ENCODE assay signal across 20 cellular contexts in the genomic region with DNA sequence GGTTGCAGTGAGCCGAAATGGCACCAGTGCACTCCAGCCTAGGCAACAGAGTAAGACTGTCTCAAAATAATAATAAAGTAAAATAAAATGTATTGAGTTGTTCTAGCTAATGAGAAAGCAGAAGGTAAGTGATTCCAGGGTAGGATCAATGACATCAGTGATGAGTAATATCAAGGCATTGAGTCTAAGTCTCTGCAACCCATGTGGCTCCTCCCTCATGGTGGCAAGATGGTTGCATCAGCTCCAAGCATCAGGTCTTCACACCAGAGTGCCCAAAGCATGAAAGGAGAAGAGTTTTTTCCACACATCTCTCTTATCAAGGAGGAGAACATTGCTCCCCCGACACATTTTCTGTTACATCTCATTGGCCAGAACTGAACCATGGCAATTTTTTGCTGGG. TPM values are rescaled to one million over a fixed set of nuclear protein-coding genes. Genes with fewer than 3 reads are reported as not detected.
DNase-seq lines count a peak whose midpoint lies in the region; ATAC-seq, FAIRE-seq and TF ChIP-seq lines count a peak whose summit lies in the region.
"Had no signal": no experiment of that assay in that cellular context is flagged by ENCODE, and none has a peak within 500 bp of the region (broad histone marks: within the 10 kb centered on the region; RNA-seq: fewer than 3 reads in every experiment).

No MANE protein-coding gene starts in this region.

- TF ChIP-seq CTCF in HCT116 (IDR thresholded peaks at IDR 0.05 in 2 of 3, conservative IDR thresholded peaks at IDR 0.05 in 1 of 3; ENCODE audit: borderline replicate concordance in 1 of 3, insufficient read depth in 1 of 3, low read depth in 2 of 3, low read length in 2 of 3) (no peak), GM12878 (IDR thresholded peaks at IDR 0.05 in 2 of 3, conservative IDR thresholded peaks at IDR 0.05 in 1 of 3; ENCODE audit: control insufficient read depth in 2 of 3, extremely low read depth in 1 of 3, insufficient read depth in 1 of 3, low read depth in 3 of 3, low read length in 3 of 3) (no peak)

- no peak overlapping the region for H2AFZ ChIP-seq in HCT116 (ENCODE audit: low read depth, low read length, poor library complexity, severe bottlenecking)
- H2AFZ ChIP-seq in GM12878 (ENCODE audit: control insufficient read depth, low read depth, low read length) = no peak overlapping the region

- H3K4me3 ChIP-seq in HCT116 (replicated peaks in 1 of 2; ENCODE audit: low read depth in 1 of 2, low read length in 2 of 2) (no peak overlapping the region), GM12878 (no peak overlapping the region)

- DNase-seq in activated T-cell treated with anti-CD3 and anti-CD28 coated beads, Interleukin-2, amount 50 U/mL, for 72 hours = no peak
- DNase-seq in activated T-cell treated with anti-CD3 and anti-CD28 coated beads, Interleukin-2, amount 50 U/mL, for 4 hours = no peak
- DNase-seq in HCT116 (ENCODE audit: low read depth, low spot score) = peak; percentile 21
- DNase-seq in GM12878 (ENCODE audit: low read depth, low spot score) = no peak
- no peak for DNase-seq in NCI-H1092 (lab: John Stamatoyannopoulos, UW)
- no peak for DNase-seq in KG1 (lab: John Stamatoyannopoulos, UW)
- DNase-seq: BE2C; CD8-positive, alpha-beta T cell; COR-L47; DMS153; DMS79 treated with DMSO at 0.1 percent for 48 hours; EL had no signal

- in situ Hi-C loops in GM12878 (cut with MboI) = no loop called here

- H4K20me1 ChIP-seq in HCT116 (ENCODE audit: insufficient read depth) (no peaks in the 10 kb centered on the region), GM12878 (ENCODE audit: control insufficient read depth, insufficient read depth) (no peaks in the 10 kb centered on the region)

- POLR2A ChIA-PET in HCT116 (lab: Charles Lee) = interaction anchor here (0.5 kb wide), 1 partner anchor 59 kb away, joined by 4 read pairs; no protein-coding TSS in a partner anchor
- POLR2A ChIA-PET in GM12878 (lab: Charles Lee) = no interaction called here

- H3K4me1 Mint-ChIP-seq in activated T-cell treated with anti-CD3 and anti-CD28 coated beads, Interleukin-2, amount 50 U/mL, for 72 hours (ENCODE audit: low read depth) = no peaks in the 10 kb centered on the region
- no peaks in the 10 kb centered on the region for H3K4me1 Mint-ChIP-seq in activated T-cell treated with anti-CD3 and anti-CD28 coated beads, Interleukin-2, amount 50 U/mL, for 4 hours (ENCODE audit: low read depth)

- peak; percentile 40 to 60 for ATAC-seq in activated T-cell treated with anti-CD3 and anti-CD28 coated beads, Interleukin-2, amount 50 U/mL, for 72 hours (replicated peaks in 1 of 2)
- no peak for ATAC-seq in activated T-cell treated with anti-CD3 and anti-CD28 coated beads, Interleukin-2, amount 50 U/mL, for 4 hours
- ATAC-seq in HCT116 (no peak), GM12878 (peak; percentile 23; the same call in 1 of the 3 replicates), GM21423 (IDR thresholded peaks at IDR 0.05; ENCODE audit: unreplicated experiment) (no peak)
- ATAC-seq: CD8-positive, alpha-beta T cell had no signal

- H3K27me3 Mint-ChIP-seq in activated T-cell treated with anti-CD3 and anti-CD28 coated beads, Interleukin-2, amount 50 U/mL, for 72 hours (ENCODE audit: low read depth) = no peaks in the 10 kb centered on the region
- no peaks in the 10 kb centered on the region for H3K27me3 Mint-ChIP-seq in activated T-cell treated with anti-CD3 and anti-CD28 coated beads, Interleukin-2, amount 50 U/mL, for 4 hours (ENCODE audit: low read depth)

- H3K4me2 ChIP-seq in HCT116 (ENCODE audit: low read length) (no peak overlapping the region), GM12878 (ENCODE audit: control insufficient read depth, insufficient read depth) (no peak overlapping the region)

- intact Hi-C loops in HCT116 (cut with micrococcal nuclease) (no loop called here), GM12878 (cut with micrococcal nuclease; ENCODE audit: unreplicated experiment) (no loop called here)

- no peak for TF ChIP-seq POLR2A in HCT116 (IDR thresholded peaks at IDR 0.05; ENCODE audit: borderline replicate concordance, extremely low read depth, insufficient read depth, insufficient read length)
- TF ChIP-seq POLR2A in GM12878 (IDR thresholded peaks at IDR 0.05; ENCODE audit: low read depth, low read length) = no peak

- whole genome bisulfite sequencing in GM12878 (ENCODE audit: insufficient coverage, insufficient replicate concordance, low lambda C conversion rate, missing lambda C conversion rate) = 27% methylated on average over 2 of the region's 2 CpGs

- H3K9me2 ChIP-seq in HCT116 (ENCODE audit: insufficient read depth) = no peaks in the 10 kb centered on the region

- H3K27ac ChIP-seq in HCT116 (ENCODE audit: low read depth, low read length) = no peak overlapping the region
- H3K27ac ChIP-seq in GM12878 (ENCODE audit: control insufficient read depth, insufficient read depth) = no peak overlapping the region
- H3K27ac ChIP-seq: C4-2B had no signal

- BruUV-seq in HCT116 (replicated peaks; lab: Mats Ljungman, UMichigan) = no TSS peak
- BruUV-seq in GM12878 (replicated peaks; lab: Mats Ljungman, UMichigan) = no TSS peak

- CTCF ChIA-PET in HCT116 (lab: Charles Lee) (no interaction called here), GM12878 (lab: Yijun Ruan, JAX) (no interaction called here)

- H3K27me3 ChIP-seq in HCT116 (ENCODE audit: insufficient read depth, low read length) (no peaks in the 10 kb centered on the region), GM12878 (replicated peaks in 1 of 2; ENCODE audit: control insufficient read depth in 2 of 2, insufficient read depth in 2 of 2, low read length in 1 of 2) (no peaks in the 10 kb centered on the region; a peak in 1 of 4 replicates)
- H3K27me3 ChIP-seq: BE2C had no signal

- no peak for TF ChIP-seq RAD21 in HCT116 (IDR thresholded peaks at IDR 0.05; ENCODE audit: low read depth)
- no peak for TF ChIP-seq RAD21 in GM12878 (IDR thresholded peaks at IDR 0.05; ENCODE audit: insufficient read depth, low read depth, low read length)

- H3K79me2 ChIP-seq in HCT116 (ENCODE audit: insufficient read depth, low read length) (no peaks in the 10 kb centered on the region), GM12878 (ENCODE audit: control insufficient read depth, insufficient read depth, low read length) (no peaks in the 10 kb centered on the region)

- H3K27ac Mint-ChIP-seq in activated T-cell treated with anti-CD3 and anti-CD28 coated beads, Interleukin-2, amount 50 U/mL, for 72 hours = peak overlapping the region; percentile 25

- no peaks in the 10 kb centered on the region for H3K36me3 Mint-ChIP-seq in activated T-cell treated with anti-CD3 and anti-CD28 coated beads, Interleukin-2, amount 50 U/mL, for 72 hours (ENCODE audit: insufficient read depth in 2 of 2)
- no peaks in the 10 kb centered on the region for H3K36me3 Mint-ChIP-seq in activated T-cell treated with anti-CD3 and anti-CD28 coated beads, Interleukin-2, amount 50 U/mL, for 4 hours (ENCODE audit: insufficient read depth)
- H3K36me3 Mint-ChIP-seq: CD8-positive, alpha-beta T cell had no signal

- no peak for FAIRE-seq in GM12878 (lab: Jason Lieb, UNC)
- FAIRE-seq: A204.1, D721Med, G401.6, GM12892, GM19239, H54 had no signal

- RAD21 ChIA-PET in HCT116 (lab: Charles Lee; ENCODE audit: low non-redundant PET in 1 of 2, low total read pairs in 2 of 2, uncharacterized antibody in 2 of 2, unreplicated experiment in 2 of 2) (no interaction called here), GM12878 (lab: Charles Lee; ENCODE audit: unreplicated experiment) (no interaction called here)

- H3K36me3 ChIP-seq in HCT116 (ENCODE audit: control insufficient read depth in 1 of 2, insufficient read depth in 2 of 2, low read length in 2 of 2) (no peaks in the 10 kb centered on the region), GM12878 (ENCODE audit: control insufficient read depth in 2 of 2, insufficient read depth in 2 of 2, low read length in 1 of 2) (no peaks in the 10 kb centered on the region)
- H3K36me3 ChIP-seq: BE2C had no signal

- H3K9me3 ChIP-seq in HCT116 (ENCODE audit: control insufficient read depth in 1 of 2, insufficient read depth in 1 of 2, low read depth in 1 of 2, low read length in 2 of 2) = no peaks in the 10 kb centered on the region
- H3K9me3 ChIP-seq in GM12878 (replicated peaks; ENCODE audit: control insufficient read depth, insufficient read depth, low read length) = no peaks in the 10 kb centered on the region; the same call in 1 of the 3 replicates
- H3K9me3 ChIP-seq: BE2C had no signal

- peaks cover 0 to 3% of the 10 kb centered on the region in 2 donors for H3K9me3 Mint-ChIP-seq in activated T-cell treated with anti-CD3 and anti-CD28 coated beads, Interleukin-2, amount 50 U/mL, for 72 hours
- H3K9me3 Mint-ChIP-seq in activated T-cell treated with anti-CD3 and anti-CD28 coated beads, Interleukin-2, amount 50 U/mL, for 4 hours = peaks cover 5% of the 10 kb centered on the region

- SMC1A ChIA-PET in GM12878 (lab: Charles Lee; ENCODE audit: uncharacterized antibody, unreplicated experiment) = no interaction called here

- H3K4me1 ChIP-seq in HCT116 (ENCODE audit: control insufficient read depth in 1 of 2, insufficient read depth in 2 of 2, low read length in 2 of 2) (no peaks in the 10 kb centered on the region), GM12878 (ENCODE audit: control insufficient read depth, insufficient read depth, low read length) (no peaks in the 10 kb centered on the region)
- H3K4me1 ChIP-seq: BE2C had no signal

- H3K9ac ChIP-seq in HCT116 (ENCODE audit: low read length) (no peak overlapping the region), GM12878 (ENCODE audit: control insufficient read depth, insufficient read depth, low read length) (no peak overlapping the region)

- no peak overlapping the region for H3K4me3 Mint-ChIP-seq in activated T-cell treated with anti-CD3 and anti-CD28 coated beads, Interleukin-2, amount 50 U/mL, for 72 hours
- no peak overlapping the region for H3K4me3 Mint-ChIP-seq in activated T-cell treated with anti-CD3 and anti-CD28 coated beads, Interleukin-2, amount 50 U/mL, for 4 hours
- H3K4me3 Mint-ChIP-seq: CD8-positive, alpha-beta T cell had no signal

- TF ChIP-seq EP300 in GM12878 (IDR thresholded peaks at IDR 0.05; ENCODE audit: borderline replicate concordance in 1 of 2, control insufficient read depth in 1 of 2, low read depth in 2 of 2, low read length in 2 of 2) = no peak

RNA-seq across cellular contexts. Expression of gene GAS7, which starts 34.8 kb away (rescaled TPM):
- 1 to 10 TPM in 1 of 2 donors, under 1 TPM in 1; 0.72 to 1.3 TPM for total RNA-seq in activated T-cell treated with anti-CD3 and anti-CD28 coated beads, Interleukin-2, amount 50 U/mL, for 72 hours
- total RNA-seq in activated T-cell treated with anti-CD3 and anti-CD28 coated beads, Interleukin-2, amount 50 U/mL, for 4 hours = 1 to 10 TPM in 1 of 3 donors, under 1 TPM in 2; 0.30 to 1.6 (median 0.82) TPM
- 4.1 TPM for total RNA-seq in HCT116 (2021; ENCODE audit: unreplicated experiment)
- polyA plus RNA-seq in HCT116 (2012) = 2.2 and 3.5 TPM in 2 replicates
- 0.27 and 0.33 TPM in 2 replicates for total RNA-seq in GM12878 (2013; cell fraction: nucleolus; rRNA removed)
- total RNA-seq in GM12878 (2014; rRNA removed) = 19.9 and 25.0 TPM in 2 replicates
- 23.1 and 26.0 TPM in 2 replicates for total RNA-seq in GM12878 (2014; rRNA removed; fragmentation: Illumina TruSeq; extraction: Trizol)
- 53.4 and 57.0 TPM in 2 replicates for total RNA-seq in GM12878 (2021)
- polyA plus RNA-seq in GM12878 (2011; ENCODE audit: low read depth) = 2.3 TPM
- polyA plus RNA-seq in GM12878 (2011; rRNA removed) = 27.2 and 30.2 TPM in 2 replicates
- polyA plus RNA-seq in GM12878 (2011; cell fraction: cytosol; rRNA removed) = 30.5 and 31.0 TPM in 2 replicates
- 24.5 and 33.4 TPM in 2 replicates for polyA plus RNA-seq in GM12878 (2011; cell fraction: nucleus; rRNA removed)
- polyA plus RNA-seq in GM12878 (2012) = 4.4 and 7.7 TPM in 2 replicates
- 28.7 and 34.1 TPM in 2 replicates for polyA plus RNA-seq in GM12878 (2014; fragmentation: Illumina TruSeq; extraction: Trizol)
- polyA plus RNA-seq in GM12878 (2014; fragmentation: Nextera tagmentation; extraction: Ambion mirVana) = 1 to 10 TPM; 2.3 to 2.9 TPM
- 26.2 and 26.5 TPM in 2 replicates for polyA plus RNA-seq in GM12878 (2014; rRNA removed)
- 10 to 100 TPM; 19.3 to 20.9 TPM for polyA plus RNA-seq in GM12878 (2016; fragmentation: Nextera tagmentation; extraction: Ambion mirVana)
- polyA minus RNA-seq in GM12878 (2011; rRNA and poly(A)+ RNA removed) = 29.4 and 43.3 TPM in 2 replicates
- 12.8 and 14.9 TPM in 2 replicates for polyA minus RNA-seq in GM12878 (2011; cell fraction: cytosol; rRNA and poly(A)+ RNA removed)
- 13.3 and 24.4 TPM in 2 replicates for polyA minus RNA-seq in GM12878 (2011; cell fraction: nucleus; rRNA and poly(A)+ RNA removed)

Comparison
In these comparisons a context has a peak if more than half of its experiments do, and no peak if none do; other contexts are left out.
1. ATAC-seq: peak in activated T-cell treated with anti-CD3 and anti-CD28 coated beads, Interleukin-2, amount 50 U/mL, for 72 hours (2 of 2) and GM12878 (single experiment); none in activated T-cell treated with anti-CD3 and anti-CD28 coated beads, Interleukin-2, amount 50 U/mL, for 4 hours (0 of 2), HCT116 (single experiment) and GM21423 (single experiment).